Comparison of ENCODE assay signal across 18 cellular contexts in the genomic region with DNA sequence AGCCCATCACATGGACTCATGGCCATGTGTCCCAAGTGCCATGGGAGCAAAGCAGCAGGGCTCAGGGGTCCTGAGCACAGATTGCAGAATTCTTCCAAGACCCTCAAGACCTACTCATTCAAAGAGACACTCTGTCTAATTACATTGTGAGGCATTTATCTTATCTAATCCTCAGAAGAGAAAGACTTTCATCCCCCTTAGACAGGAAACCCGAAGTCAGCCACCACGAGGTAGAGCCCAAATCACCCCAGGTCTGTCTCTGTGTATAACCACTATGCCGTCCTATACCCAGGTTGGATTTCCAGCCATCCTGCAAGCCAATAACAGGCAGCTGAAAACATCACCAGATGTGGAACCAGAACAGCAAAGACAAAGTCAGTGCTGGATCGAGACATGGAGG. TPM values are rescaled to one million over a fixed set of nuclear protein-coding genes. Genes with fewer than 3 reads are reported as not detected.
"Had no signal": no experiment of that assay in that cellular context is flagged by ENCODE, and none has a peak within 500 bp of the region (broad histone marks: within the 10 kb centered on the region; RNA-seq: fewer than 3 reads in every experiment).

No MANE protein-coding gene starts in this region.

- H3K4me1 Mint-ChIP-seq: memory B cell, nephron had no signal

- ATAC-seq: mucosa of descending colon, upper lobe of right lung had no signal

- H3K36me3 Mint-ChIP-seq: memory B cell had no signal

- H3K4me3 Mint-ChIP-seq: memory B cell; nephron; T-helper 2 cell treated with Interferon-gamma antibody and Interleukin-4, amounts not matched to agents 5 μg/mL and 100 μg/mL, for 36 hours had no signal

- DNase-seq: activated CD4-positive, alpha-beta T cell treated with anti-CD3 and anti-CD28 coated beads, Interleukin-2, amount 50 U/mL, for 1 hour; activated CD4-positive, CD25-positive, alpha-beta regulatory T cell; activated effector memory CD4-positive, alpha-beta T cell treated with anti-CD3 and anti-CD28 coated beads, Interleukin-2, amount 50 U/mL, for 16 hours; activated T-cell treated with anti-CD3 and anti-CD28 coated beads, Interleukin-2, amount 50 U/mL, for 1 hour; esophagus squamous epithelium; kidney; left ventricle myocardium inferior; mucosa of descending colon; nucleus accumbens; stimulated activated CD4-positive, alpha-beta T cell treated with anti-CD3 and anti-CD28 coated beads, Interleukin-4, amount 100 ng/mL, for 4 hours; stimulated activated CD8-positive, alpha-beta memory T cell treated with anti-CD3 and anti-CD28 coated beads, Interleukin-4, amount 100 ng/mL, for 48 hours; stomach; upper lobe of right lung had no signal

- H3K9me3 Mint-ChIP-seq: memory B cell; nephron; T-helper 2 cell treated with Interferon-gamma antibody and Interleukin-4, amounts not matched to agents 5 μg/mL and 100 μg/mL, for 36 hours had no signal

- H3K27ac Mint-ChIP-seq: memory B cell; nephron; progenitor cell of endocrine pancreas; T-helper 2 cell treated with Interferon-gamma antibody and Interleukin-4, amounts not matched to agents 5 μg/mL and 100 μg/mL, for 36 hours had no signal

RNA-seq across cellular contexts. Expression of gene BCL11B, which starts 8.9 kb away (rescaled TPM):
- total RNA-seq: fibroblast of villous mesenchyme had no signal
